ENCODE assay signal across 8 cellular contexts in genomic region chr15:75107905-75108838, GRCh38.
DNase-seq lines count a peak whose midpoint lies in the region; ATAC-seq, FAIRE-seq and TF ChIP-seq lines count a peak whose summit lies in the region.

No MANE protein-coding gene starts in this region.

- peak; percentile 31 for ATAC-seq in GM21423 (IDR thresholded peaks at IDR 0.05; ENCODE audit: unreplicated experiment)
- ATAC-seq in WTC11, result no peak

- TF ChIP-seq CTCF in kidney (IDR thresholded peaks at IDR 0.05; ENCODE audit: borderline replicate concordance, extremely low read depth, insufficient read depth), result no peak
- no peak for TF ChIP-seq CTCF in WTC11 (IDR thresholded peaks at IDR 0.05)

- POLR2A ChIA-PET in WTC11 (lab: Charles Lee), result no interaction called here

- peak; percentile 61 for DNase-seq in RCC 7860 (ENCODE audit: low spot score)
- DNase-seq in activated effector memory CD4-positive, alpha-beta T cell treated with Interleukin-2 at 50 U/mL for 16 hours, result peak; percentile 43
- peak; percentile 79 for DNase-seq in kidney
- peak; percentile 37 for DNase-seq in stimulated activated CD8-positive, alpha-beta memory T cell treated with anti-CD3 and anti-CD28 coated beads, Interleukin-7, amount 100 ng/mL, for 24 hours (ENCODE audit: low read depth)
- DNase-seq in NCI-H2081 (lab: John Stamatoyannopoulos, UW), result no peak
- no peak for DNase-seq in NCI-H69 (lab: John Stamatoyannopoulos, UW)
- no peak for DNase-seq in WTC11 (ENCODE audit: low spot score)

- H3K27ac ChIP-seq in kidney (ENCODE audit: low read depth in 2 of 2, low read length in 2 of 2), result no peak overlapping the region

- FAIRE-seq in RCC 7860 (lab: Jason Lieb, UNC), result peak; percentile 83
- no peak for FAIRE-seq in kidney (lab: Jason Lieb, UNC)

- no peak overlapping the region for H3K27ac Mint-ChIP-seq in WTC11

- CTCF ChIA-PET in WTC11 (lab: Charles Lee), result interaction anchor here (0.5 to 1.3 kb wide), 5 partner anchors 14 to 94 kb away, joined by 3 to 6 read pairs (median 3); partner anchors contain the start of gene C15orf39

- intact Hi-C loops in kidney (cut with DNase I), result no loop called here

- H3K36me3 ChIP-seq in kidney (ENCODE audit: control insufficient read depth in 1 of 2, insufficient read depth in 2 of 2, low read length in 2 of 2), result no peaks in the 10 kb centered on the region

- no peaks in the 10 kb centered on the region for H3K36me3 Mint-ChIP-seq in WTC11

- no peaks in the 10 kb centered on the region for H3K4me1 Mint-ChIP-seq in WTC11

- H3K4me1 ChIP-seq in kidney (ENCODE audit: control insufficient read depth in 1 of 2, insufficient read depth in 1 of 2, low read depth in 1 of 2, low read length in 2 of 2), result peaks cover 6 to 10% of the 10 kb centered on the region in 2 donors

- H3K9me3 Mint-ChIP-seq in WTC11, result peaks cover 3% of the 10 kb centered on the region

- peaks cover 0 to 4% of the 10 kb centered on the region in 2 donors for H3K9me3 ChIP-seq in kidney (ENCODE audit: control insufficient read depth in 1 of 2, low read length in 2 of 2)

- no peak overlapping the region for H3K9ac ChIP-seq in kidney (ENCODE audit: low read length in 2 of 2)

- peaks cover 2% of the 10 kb centered on the region; the same call in 1 of the 2 replicates for H3K27me3 Mint-ChIP-seq in WTC11 (ENCODE audit: low read depth)

- no peak overlapping the region for H3K4me3 Mint-ChIP-seq in WTC11

- H3K4me3 ChIP-seq in kidney (ENCODE audit: low read length in 2 of 2), result no peak overlapping the region

TF ChIP-seq in WTC11, 78 proteins besides CTCF, POLR2A, EP300 and RAD21:
- TF ChIP-seq ZNF232 (CRISPR knock-in tag; IDR thresholded peaks at IDR 0.05) (no peak), KAT7 (CRISPR knock-in tag; IDR thresholded peaks at IDR 0.05; ENCODE audit: borderline replicate concordance) (no peak), ZNF281 (CRISPR knock-in tag; IDR thresholded peaks at IDR 0.05) (no peak), NR2C2 (CRISPR knock-in tag; IDR thresholded peaks at IDR 0.05) (no peak), OVOL2 (CRISPR knock-in tag; IDR thresholded peaks at IDR 0.05; ENCODE audit: borderline replicate concordance) (no peak), STAT6 (CRISPR knock-in tag; conservative IDR thresholded peaks at IDR 0.05; ENCODE audit: low read depth) (no peak), CDX4 (CRISPR knock-in tag; IDR thresholded peaks at IDR 0.05; ENCODE audit: borderline replicate concordance) (no peak), E2F1 (CRISPR knock-in tag; IDR thresholded peaks at IDR 0.05) (no peak), ATF1 (CRISPR knock-in tag; IDR thresholded peaks at IDR 0.05) (no peak), TEAD1 (CRISPR knock-in tag; IDR thresholded peaks at IDR 0.05) (no peak), FOXP1 (CRISPR knock-in tag; IDR thresholded peaks at IDR 0.05; ENCODE audit: borderline replicate concordance) (no peak), ZNF121 (CRISPR knock-in tag; IDR thresholded peaks at IDR 0.05) (no peak), ZNF532 (CRISPR knock-in tag; IDR thresholded peaks at IDR 0.05; ENCODE audit: borderline replicate concordance) (no peak), ETV6 (CRISPR knock-in tag; IDR thresholded peaks at IDR 0.05) (no peak), USF2 (CRISPR knock-in tag; IDR thresholded peaks at IDR 0.05) (no peak)

Comparison
In these comparisons a context has a peak if more than half of its experiments do, and no peak if none do; other contexts are left out.
1. DNase-seq: peak in RCC 7860 (single experiment), activated effector memory CD4-positive, alpha-beta T cell treated with Interleukin-2 at 50 U/mL for 16 hours (single experiment), kidney (single experiment) and stimulated activated CD8-positive, alpha-beta memory T cell treated with anti-CD3 and anti-CD28 coated beads, Interleukin-7, amount 100 ng/mL, for 24 hours (single experiment); none in NCI-H2081 (0 of 2), NCI-H69 (single experiment) and WTC11 (single experiment).